In genomic region chr10:107071301-107071700, GRCh38 we compare ENCODE assay signal across 31 cellular contexts.
"Had no signal": no experiment of that assay in that cellular context is flagged by ENCODE, and none has a peak within 500 bp of the region (broad histone marks: within the 10 kb centered on the region; RNA-seq: fewer than 3 reads in every experiment).

No MANE protein-coding gene starts in this region.

- H3K9me3 ChIP-seq: colonic mucosa, gastrocnemius medialis, heart left ventricle, mucosa of descending colon, neutrophil, pancreas, right atrium auricular region, sigmoid colon, testis, tibial artery, upper lobe of left lung had no signal

- H3K27ac Mint-ChIP-seq: dendritic cell treated with granulocyte-macrophage colony-stimulating factor and Interleukin-4, amounts not matched to agents 40 ng/mL and 50 ng/mL, for 4 days; endodermal cell; mesothelial cell of epicardium; naive B cell; natural killer cell treated with Interleukin-12 subunit alpha and Interleukin-12 subunit beta and Interleukin-15 and Interleukin-18, amount 100 ng/mL, for 72 hours; stimulated activated memory B cell treated with anti-CD40 and anti-IgM and Interleukin-4, amounts not matched to agents 10 μg/mL and 1 μg/mL and 100 μg/mL, for 72 hours had no signal

- H3K27me3 ChIP-seq: colonic mucosa, gastrocnemius medialis, heart left ventricle, hepatocyte, neutrophil, pancreas, right atrium auricular region, sigmoid colon, testis, tibial artery, upper lobe of left lung had no signal

- FAIRE-seq: kidney, pancreas, urothelium cell line had no signal

- H2AFZ ChIP-seq: hepatocyte had no signal

- H3K4me3 Mint-ChIP-seq: dendritic cell treated with granulocyte-macrophage colony-stimulating factor and Interleukin-4, amounts not matched to agents 40 ng/mL and 50 ng/mL, for 4 days; endodermal cell; mesothelial cell of epicardium; naive B cell; natural killer cell treated with Interleukin-12 subunit alpha and Interleukin-12 subunit beta and Interleukin-15 and Interleukin-18, amount 100 ng/mL, for 72 hours; neural crest cell; stimulated activated memory B cell treated with anti-CD40 and anti-IgM and Interleukin-4, amounts not matched to agents 10 μg/mL and 1 μg/mL and 100 μg/mL, for 72 hours had no signal

- H3K27ac ChIP-seq: colonic mucosa, epithelial cell of prostate, gastrocnemius medialis, heart left ventricle, hepatocyte, neutrophil, pancreas, right atrium auricular region, sigmoid colon, tibial artery, upper lobe of left lung had no signal

- H3K36me3 ChIP-seq: colonic mucosa, gastrocnemius medialis, heart left ventricle, neutrophil, pancreas, right atrium auricular region, sigmoid colon, tibial artery, upper lobe of left lung had no signal

- H3K79me2 ChIP-seq: hepatocyte had no signal

- H3K4me1 ChIP-seq: colonic mucosa, gastrocnemius medialis, heart left ventricle, pancreas, right atrium auricular region, tibial artery, upper lobe of left lung had no signal

- ATAC-seq: esophagus mucosa; gastrocnemius medialis; heart left ventricle; left lobe of liver; mucosa of descending colon; natural killer cell treated with Interleukin-12 subunit alpha and Interleukin-12 subunit beta and Interleukin-15 and Interleukin-18, amount 100 ng/mL, for 72 hours; pancreas; stimulated activated memory B cell treated with anti-CD40 and anti-IgM and Interleukin-4, amounts not matched to agents 10 μg/mL and 1 μg/mL and 100 μg/mL, for 72 hours; stimulated activated naive CD8-positive, alpha-beta T cell treated with anti-CD3 and anti-CD28 coated beads, Interleukin-15, Interleukin-2, amounts not matched to agents 100 U/mL and 50 U/mL, for 24 hours had no signal

- H3K36me3 Mint-ChIP-seq: mesothelial cell of epicardium; naive B cell; natural killer cell treated with Interleukin-12 subunit alpha and Interleukin-12 subunit beta and Interleukin-15 and Interleukin-18, amount 100 ng/mL, for 72 hours; stimulated activated memory B cell treated with anti-CD40 and anti-IgM and Interleukin-4, amounts not matched to agents 10 μg/mL and 1 μg/mL and 100 μg/mL, for 72 hours had no signal

- H3K4me3 ChIP-seq: colonic mucosa, gastrocnemius medialis, heart left ventricle, hepatocyte, lung, mucosa of descending colon, pancreas, right atrium auricular region, sigmoid colon, testis, tibial artery, upper lobe of left lung had no signal

- DNase-seq: colonic mucosa; effector CD8-positive, alpha-beta T cell; foreskin fibroblast; gastrocnemius medialis; heart left ventricle; kidney; mesenchymal stem cell; mucosa of descending colon; naive B cell; pancreas; sigmoid colon; stimulated activated CD4-positive, alpha-beta T cell treated with anti-CD3 and anti-CD28 coated beads, Interleukin-4, amount 100 ng/mL, for 4 hours; stimulated activated naive CD8-positive, alpha-beta T cell treated with anti-CD3 and anti-CD28 coated beads, Interleukin-15, Interleukin-2, amounts not matched to agents 100 U/mL and 50 U/mL, for 24 hours; substantia nigra; testis; tibial artery; upper lobe of left lung had no signal

- H3K4me1 Mint-ChIP-seq: mesothelial cell of epicardium; naive B cell; stimulated activated memory B cell treated with anti-CD40 and anti-IgM and Interleukin-4, amounts not matched to agents 10 μg/mL and 1 μg/mL and 100 μg/mL, for 72 hours had no signal

- H3K4me2 ChIP-seq: hepatocyte had no signal

- H3K27me3 Mint-ChIP-seq: dendritic cell treated with granulocyte-macrophage colony-stimulating factor and Interleukin-4, amounts not matched to agents 40 ng/mL and 50 ng/mL, for 4 days; naive B cell; stimulated activated memory B cell treated with anti-CD40 and anti-IgM and Interleukin-4, amounts not matched to agents 10 μg/mL and 1 μg/mL and 100 μg/mL, for 72 hours had no signal

- H3K9me3 Mint-ChIP-seq: dendritic cell treated with granulocyte-macrophage colony-stimulating factor and Interleukin-4, amounts not matched to agents 40 ng/mL and 50 ng/mL, for 4 days; endodermal cell; mesothelial cell of epicardium; natural killer cell treated with Interleukin-12 subunit alpha and Interleukin-12 subunit beta and Interleukin-15 and Interleukin-18, amount 100 ng/mL, for 72 hours had no signal
